ENCODE assay signal across 2 cellular contexts in genomic region chr2:217618744-217619143, GRCh38.
TF ChIP-seq lines count a peak whose summit lies in the region.

No MANE protein-coding gene starts in this region.

TF ChIP-seq in IMR-90, 13 proteins besides CTCF, POLR2A, EP300 and RAD21:
- TF ChIP-seq MXI1 (IDR thresholded peaks at IDR 0.05; ENCODE audit: borderline replicate concordance, low read depth, low read length): no peak
- TF ChIP-seq CEBPB (IDR thresholded peaks at IDR 0.05; ENCODE audit: low read depth, low read length): peak; percentile 70

TF ChIP-seq in HepG2, 621 proteins besides CTCF, POLR2A, EP300 and RAD21:
- TF ChIP-seq CEBPB (IDR thresholded peaks at IDR 0.05; ENCODE audit: borderline replicate concordance, low read depth, low read length) (peak; percentile 61), CSRNP2 (CRISPR knock-in tag; conservative IDR thresholded peaks at IDR 0.05; ENCODE audit: low read depth) (no peak)
TF ChIP-seq in HepG2: peak in this region for 1.
